ENCODE assay signal across 17 cellular contexts in the genomic region with DNA sequence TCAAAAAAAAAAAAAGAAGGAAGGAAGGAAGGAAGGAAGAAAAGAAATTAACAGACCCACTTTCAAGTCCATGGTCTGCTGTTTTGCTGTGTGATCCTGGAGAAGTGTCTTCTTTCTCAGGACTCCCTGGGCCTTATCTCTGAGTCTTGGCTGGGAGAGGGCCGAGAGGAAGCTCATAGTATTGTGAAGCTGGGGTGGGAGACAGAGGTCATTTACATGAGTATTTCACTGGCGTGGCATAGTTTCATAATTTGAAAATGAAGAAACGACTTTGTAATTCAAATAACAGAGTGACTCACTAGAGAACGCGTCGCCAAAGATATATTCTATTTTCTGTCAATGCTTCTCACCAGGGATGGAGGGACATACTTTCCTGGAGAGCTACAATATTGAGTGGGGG. TPM values are rescaled to one million over a fixed set of nuclear protein-coding genes. Genes with fewer than 3 reads are reported as not detected.
DNase-seq lines count a peak whose midpoint lies in the region; ATAC-seq and TF ChIP-seq lines count a peak whose summit lies in the region.
"Had no signal": no experiment of that assay in that cellular context is flagged by ENCODE, and none has a peak within 500 bp of the region (broad histone marks: within the 10 kb centered on the region; RNA-seq: fewer than 3 reads in every experiment).

No MANE protein-coding gene starts in this region.

- H3K9ac ChIP-seq in neural progenitor cell: no peak overlapping the region
- H3K9ac ChIP-seq: SK-N-SH had no signal

- H3K4me3 ChIP-seq in neural progenitor cell (no peak overlapping the region), SJCRH30 (no peak overlapping the region)
- H3K4me3 ChIP-seq: A549, vagina had no signal

- H3K4me1 ChIP-seq in neural progenitor cell (peaks cover 19% of the 10 kb centered on the region), SJCRH30 (peaks cover 14% of the 10 kb centered on the region)

- no peak for TF ChIP-seq CTCF in neural progenitor cell (IDR thresholded peaks at IDR 0.05)

- H2AFZ ChIP-seq in neural progenitor cell (replicated peaks): no peak overlapping the region

- peaks cover 27% of the 10 kb centered on the region for H3K4me1 Mint-ChIP-seq in T-helper 1 cell treated with Interleukin-12 subunit alpha and Interleukin-12 subunit beta and Interleukin-4 antibody, amounts not matched to agents 30 μg/mL and 1 μg/mL, for 36 hours (ENCODE audit: low read depth)
- peaks cover 44% of the 10 kb centered on the region for H3K4me1 Mint-ChIP-seq in dendritic cell treated with granulocyte-macrophage colony-stimulating factor and Interleukin-4, amounts not matched to agents 40 ng/mL and 50 ng/mL, for 4 days (ENCODE audit: low read depth)
- H3K4me1 Mint-ChIP-seq in neural progenitor cell: peaks cover 46% of the 10 kb centered on the region

- no peak for DNase-seq in T-helper 1 cell
- peak; percentile 71 for DNase-seq in MV-4-11 (lab: John Stamatoyannopoulos, UW)
- DNase-seq in neural progenitor cell (ENCODE audit: low spot score): no peak
- no peak for DNase-seq in nucleus accumbens (lab: John Stamatoyannopoulos, UW)
- no peak for DNase-seq in SJCRH30
- DNase-seq: activated CD4-positive, alpha-beta T cell treated with anti-CD3 and anti-CD28 coated beads, Interleukin-2, amount 50 U/mL, for 48 hours; activated T-cell treated with anti-CD3 and anti-CD28 coated beads, Interleukin-2, amount 50 U/mL, for 24 hours; NCI-H446 treated with DMSO at 0.1 percent for 48 hours; SK-N-SH; stimulated activated CD4-positive, alpha-beta T cell treated with anti-CD3 and anti-CD28 coated beads, Interleukin-15, amount 100 ng/mL, for 24 hours had no signal

- H4K20me1 ChIP-seq in neural progenitor cell (ENCODE audit: low read depth): peaks cover 23% of the 10 kb centered on the region

- H3K79me2 ChIP-seq in neural progenitor cell (ENCODE audit: low read depth): peaks cover 24% of the 10 kb centered on the region

- no peaks in the 10 kb centered on the region for H3K9me3 Mint-ChIP-seq in T-helper 1 cell treated with Interleukin-12 subunit alpha and Interleukin-12 subunit beta and Interleukin-4 antibody, amounts not matched to agents 30 μg/mL and 1 μg/mL, for 36 hours
- H3K9me3 Mint-ChIP-seq in dendritic cell treated with granulocyte-macrophage colony-stimulating factor and Interleukin-4, amounts not matched to agents 40 ng/mL and 50 ng/mL, for 4 days: no peaks in the 10 kb centered on the region
- H3K9me3 Mint-ChIP-seq in neural progenitor cell: peaks cover 1% of the 10 kb centered on the region
- H3K9me3 Mint-ChIP-seq: activated T-cell treated with anti-CD3 and anti-CD28 coated beads, Interleukin-2, amount 50 U/mL, for 24 hours had no signal

- no peak overlapping the region for H3K4me3 Mint-ChIP-seq in T-helper 1 cell treated with Interleukin-12 subunit alpha and Interleukin-12 subunit beta and Interleukin-4 antibody, amounts not matched to agents 30 μg/mL and 1 μg/mL, for 36 hours
- no peak overlapping the region for H3K4me3 Mint-ChIP-seq in dendritic cell treated with granulocyte-macrophage colony-stimulating factor and Interleukin-4, amounts not matched to agents 40 ng/mL and 50 ng/mL, for 4 days
- peak overlapping the region; percentile 13 for H3K4me3 Mint-ChIP-seq in neural progenitor cell
- H3K4me3 Mint-ChIP-seq: activated T-cell treated with anti-CD3 and anti-CD28 coated beads, Interleukin-2, amount 50 U/mL, for 24 hours had no signal

- no peak overlapping the region for H3K4me2 ChIP-seq in neural progenitor cell
- H3K4me2 ChIP-seq: A549, SK-N-SH had no signal

- no peaks in the 10 kb centered on the region for H3K36me3 ChIP-seq in neural progenitor cell
- H3K36me3 ChIP-seq in SJCRH30: no peaks in the 10 kb centered on the region
- H3K36me3 ChIP-seq: vagina had no signal

- no peak for ATAC-seq in GM21381 (IDR thresholded peaks at IDR 0.05; ENCODE audit: unreplicated experiment)

- H3K9me3 ChIP-seq in neural progenitor cell (ENCODE audit: low read depth): no peaks in the 10 kb centered on the region
- H3K9me3 ChIP-seq in SJCRH30 (replicated peaks): no peaks in the 10 kb centered on the region
- H3K9me3 ChIP-seq: A549, SK-N-SH, vagina had no signal

- H3K27me3 Mint-ChIP-seq in T-helper 1 cell treated with Interleukin-12 subunit alpha and Interleukin-12 subunit beta and Interleukin-4 antibody, amounts not matched to agents 30 μg/mL and 1 μg/mL, for 36 hours (ENCODE audit: low read depth): peaks cover 26% of the 10 kb centered on the region
- H3K27me3 Mint-ChIP-seq in dendritic cell treated with granulocyte-macrophage colony-stimulating factor and Interleukin-4, amounts not matched to agents 40 ng/mL and 50 ng/mL, for 4 days: peaks cover 29% of the 10 kb centered on the region
- H3K27me3 Mint-ChIP-seq in neural progenitor cell (ENCODE audit: insufficient read depth, low read depth): peaks cover 20% of the 10 kb centered on the region

- H3F3A ChIP-seq in neural progenitor cell (ENCODE audit: low read depth): peaks cover 17% of the 10 kb centered on the region

- intact Hi-C loops in dendritic cell treated with granulocyte-macrophage colony-stimulating factor and Interleukin-4, amounts not matched to agents 40 ng/mL and 50 ng/mL, for 4 days (cut with micrococcal nuclease): no loop called here

- H3K27ac ChIP-seq in neural progenitor cell (no peak overlapping the region), SJCRH30 (no peak overlapping the region)
- H3K27ac ChIP-seq: vagina had no signal

- peaks cover 2% of the 10 kb centered on the region for H3K36me3 Mint-ChIP-seq in T-helper 1 cell treated with Interleukin-12 subunit alpha and Interleukin-12 subunit beta and Interleukin-4 antibody, amounts not matched to agents 30 μg/mL and 1 μg/mL, for 36 hours (ENCODE audit: low read depth)
- peaks cover 22% of the 10 kb centered on the region for H3K36me3 Mint-ChIP-seq in dendritic cell treated with granulocyte-macrophage colony-stimulating factor and Interleukin-4, amounts not matched to agents 40 ng/mL and 50 ng/mL, for 4 days (ENCODE audit: low read depth)
- H3K36me3 Mint-ChIP-seq in neural progenitor cell: peaks cover 1% of the 10 kb centered on the region

- peaks cover 38% of the 10 kb centered on the region for H3K27me3 ChIP-seq in neural progenitor cell
- peaks cover 23% of the 10 kb centered on the region for H3K27me3 ChIP-seq in SJCRH30
- H3K27me3 ChIP-seq: vagina had no signal

- peak overlapping the region; percentile 70 for H3K27ac Mint-ChIP-seq in T-helper 1 cell treated with Interleukin-12 subunit alpha and Interleukin-12 subunit beta and Interleukin-4 antibody, amounts not matched to agents 30 μg/mL and 1 μg/mL, for 36 hours
- peak overlapping the region; percentile 31 for H3K27ac Mint-ChIP-seq in dendritic cell treated with granulocyte-macrophage colony-stimulating factor and Interleukin-4, amounts not matched to agents 40 ng/mL and 50 ng/mL, for 4 days
- H3K27ac Mint-ChIP-seq in neural progenitor cell: no peak overlapping the region
- H3K27ac Mint-ChIP-seq: activated T-cell treated with anti-CD3 and anti-CD28 coated beads, Interleukin-2, amount 50 U/mL, for 24 hours had no signal

RNA-seq across cellular contexts. Expression of gene C9orf50, which starts 2.4 kb away (rescaled TPM):
- not detected in 2 replicates for total RNA-seq in neural progenitor cell (ENCODE audit: low replicate concordance)
- not detected in 2 replicates for total RNA-seq in SJCRH30 (2014; rRNA removed; shearing (Covaris generic))
- total RNA-seq: lung microvascular endothelial cell, OCI-LY7, vagina had no signal

RNA-seq across cellular contexts. Expression of gene NTMT1, which starts 2.6 kb away (rescaled TPM):
- 22.2 and 29.8 TPM in 2 replicates for total RNA-seq in neural progenitor cell (ENCODE audit: low replicate concordance)
- 47.8 and 48.5 TPM in 2 replicates for total RNA-seq in SJCRH30 (2014; rRNA removed; shearing (Covaris generic))

RNA-seq across cellular contexts. Expression of gene ASB6, which starts 18.6 kb away (rescaled TPM):
- total RNA-seq in neural progenitor cell (ENCODE audit: low replicate concordance): 9.2 and 21.1 TPM in 2 replicates
- 23.0 and 23.4 TPM in 2 replicates for total RNA-seq in SJCRH30 (2014; rRNA removed; shearing (Covaris generic))

RNA-seq across cellular contexts. Expression of gene PRRX2, which starts 42.1 kb away (rescaled TPM):
- 1.5 and 5.2 TPM in 2 replicates for total RNA-seq in neural progenitor cell (ENCODE audit: low replicate concordance)
- total RNA-seq in SJCRH30 (2014; rRNA removed; shearing (Covaris generic)): 0.18 and 0.20 TPM in 2 replicates
- total RNA-seq: OCI-LY7 had no signal
